ENCODE assay signal across 21 cellular contexts in the genomic region with DNA sequence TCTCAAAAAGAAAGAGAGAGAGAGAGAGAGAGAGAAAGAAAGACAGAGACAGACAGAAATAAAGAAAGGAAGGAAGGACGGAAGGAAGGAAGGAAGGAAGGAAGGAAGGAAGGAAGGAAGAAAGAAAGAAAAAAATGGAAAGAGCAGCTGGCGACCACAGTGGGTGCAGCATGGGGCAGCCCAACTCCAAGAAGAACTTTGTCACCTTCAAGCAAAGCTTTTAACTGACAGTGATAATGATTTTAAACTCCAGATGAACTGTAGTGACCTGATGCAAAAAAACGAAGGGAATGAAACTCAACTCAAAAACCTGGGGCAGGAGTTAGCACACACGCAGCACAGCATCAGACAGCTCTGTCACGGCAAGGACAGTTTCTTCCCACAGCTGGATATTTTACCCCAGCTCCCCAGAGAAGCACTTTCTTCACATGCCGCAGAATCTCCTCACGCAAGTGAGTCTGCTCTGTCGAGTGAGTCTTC. TPM values are rescaled to one million over a fixed set of nuclear protein-coding genes. Genes with fewer than 3 reads are reported as not detected.
DNase-seq lines count a peak whose midpoint lies in the region; ATAC-seq and TF ChIP-seq lines count a peak whose summit lies in the region.
"Had no signal": no experiment of that assay in that cellular context is flagged by ENCODE, and none has a peak within 500 bp of the region (broad histone marks: within the 10 kb centered on the region; RNA-seq: fewer than 3 reads in every experiment).

No MANE protein-coding gene starts in this region.

- no peak overlapping the region for H3K4me2 ChIP-seq in PC-9
- H3K4me2 ChIP-seq: SK-N-SH had no signal

- H3K9me3 Mint-ChIP-seq in CD14-positive monocyte: no peaks in the 10 kb centered on the region
- H3K9me3 Mint-ChIP-seq in memory B cell: no peaks in the 10 kb centered on the region
- H3K9me3 Mint-ChIP-seq: type B pancreatic cell had no signal

- peak overlapping the region; percentile 58 to 94 (median 92) for H3K27ac Mint-ChIP-seq in CD14-positive monocyte
- H3K27ac Mint-ChIP-seq in memory B cell: peak overlapping the region; percentile 40
- H3K27ac Mint-ChIP-seq: nephron, type B pancreatic cell had no signal

- no peaks in the 10 kb centered on the region for H3K4me1 ChIP-seq in PC-9 (replicated peaks; ENCODE audit: insufficient read depth)
- H3K4me1 ChIP-seq: HAP-1, right atrium auricular region had no signal

- no peaks in the 10 kb centered on the region for H3K36me3 ChIP-seq in PC-9 (ENCODE audit: low read depth)
- H3K36me3 ChIP-seq: HAP-1, left ventricle myocardium inferior, right atrium auricular region had no signal

- intact Hi-C loops in CD14-positive monocyte (cut with micrococcal nuclease): no loop called here
- intact Hi-C loops in PC-9 (cut with micrococcal nuclease; ENCODE audit: unreplicated experiment): no loop called here

- H3K9me2 ChIP-seq in PC-9 (ENCODE audit: insufficient read depth): no peaks in the 10 kb centered on the region
- H3K9me2 ChIP-seq: SK-N-SH had no signal

- no peak for DNase-seq in CD14-positive monocyte (ENCODE audit: low spot score)
- no peak for DNase-seq in PC-9
- DNase-seq in memory B cell (ENCODE audit: low spot score in 2 of 2): no peak
- no peak for DNase-seq in activated gamma-delta T cell treated with Interleukin-2 at 50 U/mL for 16 hours
- no peak for DNase-seq in stimulated activated CD8-positive, alpha-beta memory T cell treated with anti-CD3 and anti-CD28 coated beads, Interleukin-4, amount 100 ng/mL, for 48 hours
- DNase-seq in omental fat pad (ENCODE audit: low spot score): no peak
- DNase-seq: activated CD4-positive, CD25-positive, alpha-beta regulatory T cell; COR-L47; dorsolateral prefrontal cortex; GF-D8; left ventricle myocardium inferior; NCI-H1105 treated with DMSO at 0.1 percent for 48 hours; NCI-H345; SK-N-SH; stimulated activated CD4-positive, alpha-beta T cell treated with anti-CD3 and anti-CD28 coated beads, Interleukin-2, amount 100 ng/mL, for 48 hours had no signal

- H3K4me3 ChIP-seq in GM08714 (ENCODE audit: low read length): peak overlapping the region; percentile 46; the same call in 1 of the 2 replicates
- H3K4me3 ChIP-seq in PC-9: no peak overlapping the region
- H3K4me3 ChIP-seq: dorsolateral prefrontal cortex, HAP-1, left ventricle myocardium inferior, right atrium auricular region had no signal

- no peaks in the 10 kb centered on the region for H3K27me3 ChIP-seq in PC-9 (ENCODE audit: insufficient read depth, low read depth)
- H3K27me3 ChIP-seq: dorsolateral prefrontal cortex, right atrium auricular region had no signal

- no peak for TF ChIP-seq CTCF in CD14-positive monocyte (IDR thresholded peaks at IDR 0.05)
- no peak for TF ChIP-seq CTCF in PC-9 (conservative IDR thresholded peaks at IDR 0.05)
- TF ChIP-seq CTCF in omental fat pad (IDR thresholded peaks at IDR 0.05): no peak

- H3K27me3 Mint-ChIP-seq in CD14-positive monocyte (ENCODE audit: low read depth in 3 of 3) (peaks cover 0 to 1% (median 0%) of the 10 kb centered on the region in 3 donors), memory B cell (no peaks in the 10 kb centered on the region)

- no peaks in the 10 kb centered on the region for H4K20me1 ChIP-seq in PC-9 (ENCODE audit: insufficient read depth)

- H3F3A ChIP-seq in PC-9 (ENCODE audit: insufficient read depth, low read depth): no peaks in the 10 kb centered on the region

- CTCF ChIA-PET in PC-9 (lab: Charles Lee): no interaction called here

- no peaks in the 10 kb centered on the region for H3K36me3 Mint-ChIP-seq in CD14-positive monocyte
- no peaks in the 10 kb centered on the region for H3K36me3 Mint-ChIP-seq in memory B cell
- H3K36me3 Mint-ChIP-seq: type B pancreatic cell had no signal

- POLR2A ChIA-PET in PC-9 (lab: Charles Lee; ENCODE audit: unreplicated experiment): no interaction called here

- peaks cover 47% of the 10 kb centered on the region for H3K4me1 Mint-ChIP-seq in CD14-positive monocyte
- peaks cover 35% of the 10 kb centered on the region for H3K4me1 Mint-ChIP-seq in memory B cell
- H3K4me1 Mint-ChIP-seq: nephron had no signal

- H3K4me3 Mint-ChIP-seq in CD14-positive monocyte (no peak overlapping the region), memory B cell (peak overlapping the region; percentile 66)
- H3K4me3 Mint-ChIP-seq: nephron, type B pancreatic cell had no signal

- no peaks in the 10 kb centered on the region for H3K79me2 ChIP-seq in PC-9 (ENCODE audit: low read depth)

- ATAC-seq in memory B cell (ENCODE audit: low read depth): no peak
- ATAC-seq in omental fat pad (ENCODE audit: low FRiP score): no peak
- ATAC-seq: HepG2 had no signal

- H2AFZ ChIP-seq in PC-9: 0 out of 2 replicates have a peak overlapping the region, but pooled peaks have one; percentile 8

- H3K9me3 ChIP-seq in PC-9 (ENCODE audit: insufficient read depth, low read depth): no peaks in the 10 kb centered on the region
- H3K9me3 ChIP-seq: HAP-1, left ventricle myocardium inferior, right atrium auricular region, SK-N-SH had no signal

- no TSS peak for BruUV-seq in PC-9 (replicated peaks; lab: Mats Ljungman, UMichigan)

- H3K27ac ChIP-seq in PC-9: no peak overlapping the region
- H3K27ac ChIP-seq: dorsolateral prefrontal cortex, left ventricle myocardium inferior, right atrium auricular region had no signal

RNA-seq across cellular contexts. Expression of a gene that starts 5.0 kb away (rescaled TPM):
- 10 to 100 TPM; 26.5 to 38.4 TPM for polyA plus RNA-seq in CD14-positive monocyte
- total RNA-seq in PC-9 (2021) (69.6 and 74.6 TPM in 2 replicates), omental fat pad (10 to 100 TPM; 42.6 to 86.8 (median 58.6) TPM)
